In genomic region chr19:18328340-18329034, GRCh38 we compare ENCODE assay signal across 8 cellular contexts. TPM values are rescaled to one million over a fixed set of nuclear protein-coding genes. Genes with fewer than 3 reads are reported as not detected.
A peak's percentile ranks its signal among the peaks of the same experiment; 100 is the strongest.
DNase-seq lines count a peak whose midpoint lies in the region; TF ChIP-seq lines count a peak whose summit lies in the region.

No MANE protein-coding gene starts in this region.

- H3K9me3 Mint-ChIP-seq in endothelial cell (ENCODE audit: unreplicated experiment) (no peaks in the 10 kb centered on the region), mesothelial cell of epicardium (no peaks in the 10 kb centered on the region)

- H3K27me3 Mint-ChIP-seq in endothelial cell (ENCODE audit: unreplicated experiment) = peaks cover 3% of the 10 kb centered on the region
- no peaks in the 10 kb centered on the region for H3K27me3 Mint-ChIP-seq in mesothelial cell of epicardium (ENCODE audit: low read depth)

- DNase-seq in COLO668 (lab: John Stamatoyannopoulos, UW; ENCODE audit: unreplicated experiment) (peak; percentile 84), GM20000 (ENCODE audit: low spot score) (peak; percentile 94), HUDEP-2 (lab: John Stamatoyannopoulos, UW; ENCODE audit: unreplicated experiment in 76 of 76) (peak in 74 of 76 experiments; percentile 40 to 98 (median 88)), NOMO-1 treated with DMSO at 0.1 percent for 48 hours (lab: John Stamatoyannopoulos, UW; ENCODE audit: unreplicated experiment) (peak; percentile 95), endothelial cell (ENCODE audit: low spot score) (peak; percentile 82), mesothelial cell of epicardium (ENCODE audit: low spot score in 2 of 2, unreplicated experiment in 2 of 2) (peak; percentile 76 to 85)
- peak; percentile 73 for DNase-seq in activated CD8-positive, alpha-beta memory T cell treated with anti-CD3 and anti-CD28 coated beads, Interleukin-2, amount 50 U/mL, for 1 hour (ENCODE audit: extremely low read depth)
- peak; percentile 68 to 76 for DNase-seq in stimulated activated CD8-positive, alpha-beta memory T cell treated with anti-CD3 and anti-CD28 coated beads, Interleukin-2, amount 100 ng/mL, for 1 hour (ENCODE audit: low read depth in 2 of 2)

- H3K4me1 Mint-ChIP-seq in endothelial cell (ENCODE audit: unreplicated experiment) = peaks cover 8% of the 10 kb centered on the region
- H3K4me1 Mint-ChIP-seq in mesothelial cell of epicardium = peaks cover 19% of the 10 kb centered on the region

- peak; percentile 90 for TF ChIP-seq CTCF in GM20000 (IDR thresholded peaks at IDR 0.05; ENCODE audit: extremely low read depth, missing control alignments)
- peak; percentile 97 for TF ChIP-seq CTCF in endothelial cell (IDR thresholded peaks at IDR 0.05; ENCODE audit: unreplicated experiment)
- peak; percentile 96 for TF ChIP-seq CTCF in mesothelial cell of epicardium (IDR thresholded peaks at IDR 0.05; ENCODE audit: unreplicated experiment)

- H3K4me3 Mint-ChIP-seq in endothelial cell (ENCODE audit: unreplicated experiment) (peak overlapping the region; percentile 70), mesothelial cell of epicardium (peak overlapping the region; percentile 72)

- peak overlapping the region; percentile 84 for H3K27ac Mint-ChIP-seq in endothelial cell (ENCODE audit: unreplicated experiment)
- H3K27ac Mint-ChIP-seq in mesothelial cell of epicardium = peak overlapping the region; percentile 95

- H3K36me3 Mint-ChIP-seq in endothelial cell (ENCODE audit: low read depth, unreplicated experiment) (peaks cover 4% of the 10 kb centered on the region), mesothelial cell of epicardium (no peaks in the 10 kb centered on the region)

RNA-seq across cellular contexts. Expression of gene LSM4, which starts 5.6 kb away (rescaled TPM):
- total RNA-seq in endothelial cell (ENCODE audit: unreplicated experiment) = 166 TPM
- total RNA-seq in mesothelial cell of epicardium = 112 to 119 TPM (median 114 TPM) in 3 replicates

RNA-seq across cellular contexts. Expression of gene PGPEP1, which starts 11.9 kb away (rescaled TPM):
- total RNA-seq in endothelial cell (ENCODE audit: unreplicated experiment) (32.1 TPM), mesothelial cell of epicardium (22.6 to 24.3 TPM (median 23.2 TPM) in 3 replicates)

RNA-seq across cellular contexts. Expression of gene JUND, which starts 47.1 kb away (rescaled TPM):
- total RNA-seq in endothelial cell (ENCODE audit: unreplicated experiment) (129 TPM), mesothelial cell of epicardium (274 to 284 TPM (median 276 TPM) in 3 replicates)

RNA-seq across cellular contexts. Expression of gene IQCN, which starts 54.2 kb away (rescaled TPM):
- 1.2 TPM for total RNA-seq in endothelial cell (ENCODE audit: unreplicated experiment)
- 14.8 to 17.1 TPM (median 16.8 TPM) in 3 replicates for total RNA-seq in mesothelial cell of epicardium

RNA-seq across cellular contexts. Expression of gene GDF15, which starts 57.5 kb away (rescaled TPM):
- total RNA-seq in endothelial cell (ENCODE audit: unreplicated experiment) (1.3 TPM), mesothelial cell of epicardium (3.2 to 4.7 TPM (median 3.9 TPM) in 3 replicates)

Comparison
In these comparisons a context has a peak if more than half of its experiments do, and no peak if none do; other contexts are left out.
1. Peak in every context shown above with its lines: DNase-seq.